In the genomic region with DNA sequence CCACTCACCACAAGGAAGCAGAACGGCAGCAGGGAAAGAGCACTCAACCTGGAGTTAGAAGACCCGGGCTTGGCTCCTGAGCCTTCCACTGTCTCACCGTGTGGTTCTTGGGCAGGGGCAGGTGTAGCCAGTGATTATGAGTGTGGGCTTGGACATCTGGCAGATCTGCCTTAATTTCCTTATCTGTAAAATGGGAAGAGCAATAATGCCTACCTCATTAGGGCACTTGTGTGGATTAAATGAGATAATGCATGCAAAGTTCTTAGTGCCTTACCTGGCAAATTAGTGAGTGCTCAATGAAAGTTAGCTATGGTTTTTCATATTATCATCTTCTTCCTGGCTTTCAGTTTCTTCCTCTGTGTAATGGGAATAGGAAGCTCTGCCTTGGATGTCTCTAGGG, we compare ENCODE assay signal across 29 cellular contexts.
"Had no signal": no experiment of that assay in that cellular context is flagged by ENCODE, and none has a peak within 500 bp of the region (broad histone marks: within the 10 kb centered on the region; RNA-seq: fewer than 3 reads in every experiment).

No MANE protein-coding gene starts in this region.

- H3K4me1 Mint-ChIP-seq: stimulated activated effector memory CD8-positive, alpha-beta T cell treated with anti-CD3 and anti-CD28 coated beads, Interleukin-12 subunit alpha, Interleukin-12 subunit beta, amount 100 ng/mL, for 72 hours; stimulated activated memory B cell treated with anti-CD40 and anti-IgM and Interleukin-4, amounts not matched to agents 10 μg/mL and 1 μg/mL and 100 μg/mL, for 72 hours; stimulated activated naive B cell treated with anti-CD40 and anti-IgM and Interleukin-4, amounts not matched to agents 10 μg/mL and 1 μg/mL and 100 μg/mL, for 72 hours; stimulated activated naive CD8-positive, alpha-beta T cell treated with anti-CD3 and anti-CD28 coated beads, Interleukin-15, amount 100 ng/mL, for 72 hours had no signal

- H3K27me3 Mint-ChIP-seq: stimulated activated memory B cell treated with anti-CD40 and anti-IgM and Interleukin-4, amounts not matched to agents 10 μg/mL and 1 μg/mL and 100 μg/mL, for 72 hours; stimulated activated naive CD8-positive, alpha-beta T cell treated with anti-CD3 and anti-CD28 coated beads, Interleukin-15, amount 100 ng/mL, for 72 hours; stimulated activated naive CD8-positive, alpha-beta T cell treated with anti-CD3 and anti-CD28 coated beads, Interleukin-15, Interleukin-2, amounts not matched to agents 100 ng/mL and 50 ng/mL, for 24 hours had no signal

- FAIRE-seq: urothelium cell line had no signal

- ATAC-seq: stimulated activated effector memory CD8-positive, alpha-beta T cell treated with anti-CD3 and anti-CD28 coated beads, Interleukin-12 subunit alpha, Interleukin-12 subunit beta, amount 100 ng/mL, for 72 hours; stimulated activated memory B cell treated with anti-CD40 and anti-IgM and Interleukin-4, amounts not matched to agents 10 μg/mL and 1 μg/mL and 100 μg/mL, for 72 hours; stimulated activated naive B cell treated with anti-CD40 and anti-IgM and Interleukin-4, amounts not matched to agents 10 μg/mL and 1 μg/mL and 100 μg/mL, for 72 hours; stimulated activated naive CD8-positive, alpha-beta T cell treated with anti-CD3 and anti-CD28 coated beads, Interleukin-15, amount 100 ng/mL, for 72 hours; stimulated activated naive CD8-positive, alpha-beta T cell treated with anti-CD3 and anti-CD28 coated beads, Interleukin-15, Interleukin-2, amounts not matched to agents 100 U/mL and 50 U/mL, for 24 hours; upper lobe of right lung had no signal

- H3K4me3 Mint-ChIP-seq: stimulated activated effector memory CD8-positive, alpha-beta T cell treated with anti-CD3 and anti-CD28 coated beads, Interleukin-12 subunit alpha, Interleukin-12 subunit beta, amount 100 ng/mL, for 72 hours; stimulated activated memory B cell treated with anti-CD40 and anti-IgM and Interleukin-4, amounts not matched to agents 10 μg/mL and 1 μg/mL and 100 μg/mL, for 72 hours; stimulated activated naive B cell treated with anti-CD40 and anti-IgM and Interleukin-4, amounts not matched to agents 10 μg/mL and 1 μg/mL and 100 μg/mL, for 72 hours; stimulated activated naive CD8-positive, alpha-beta T cell treated with anti-CD3 and anti-CD28 coated beads, Interleukin-15, amount 100 ng/mL, for 72 hours; stimulated activated naive CD8-positive, alpha-beta T cell treated with anti-CD3 and anti-CD28 coated beads, Interleukin-15, Interleukin-2, amounts not matched to agents 100 ng/mL and 50 ng/mL, for 24 hours; type B pancreatic cell had no signal

- H3K27ac Mint-ChIP-seq: stimulated activated effector memory CD8-positive, alpha-beta T cell treated with anti-CD3 and anti-CD28 coated beads, Interleukin-12 subunit alpha, Interleukin-12 subunit beta, amount 100 ng/mL, for 72 hours; stimulated activated memory B cell treated with anti-CD40 and anti-IgM and Interleukin-4, amounts not matched to agents 10 μg/mL and 1 μg/mL and 100 μg/mL, for 72 hours; stimulated activated naive B cell treated with anti-CD40 and anti-IgM and Interleukin-4, amounts not matched to agents 10 μg/mL and 1 μg/mL and 100 μg/mL, for 72 hours; stimulated activated naive CD8-positive, alpha-beta T cell treated with anti-CD3 and anti-CD28 coated beads, Interleukin-15, amount 100 ng/mL, for 72 hours; stimulated activated naive CD8-positive, alpha-beta T cell treated with anti-CD3 and anti-CD28 coated beads, Interleukin-15, Interleukin-2, amounts not matched to agents 100 ng/mL and 50 ng/mL, for 24 hours; type B pancreatic cell had no signal

- H3K36me3 Mint-ChIP-seq: stimulated activated effector memory CD8-positive, alpha-beta T cell treated with anti-CD3 and anti-CD28 coated beads, Interleukin-12 subunit alpha, Interleukin-12 subunit beta, amount 100 ng/mL, for 72 hours; stimulated activated memory B cell treated with anti-CD40 and anti-IgM and Interleukin-4, amounts not matched to agents 10 μg/mL and 1 μg/mL and 100 μg/mL, for 72 hours; stimulated activated naive B cell treated with anti-CD40 and anti-IgM and Interleukin-4, amounts not matched to agents 10 μg/mL and 1 μg/mL and 100 μg/mL, for 72 hours; type B pancreatic cell had no signal

- H3K9me3 Mint-ChIP-seq: stimulated activated effector memory CD8-positive, alpha-beta T cell treated with anti-CD3 and anti-CD28 coated beads, Interleukin-12 subunit alpha, Interleukin-12 subunit beta, amount 100 ng/mL, for 72 hours; stimulated activated memory B cell treated with anti-CD40 and anti-IgM and Interleukin-4, amounts not matched to agents 10 μg/mL and 1 μg/mL and 100 μg/mL, for 72 hours; stimulated activated naive B cell treated with anti-CD40 and anti-IgM and Interleukin-4, amounts not matched to agents 10 μg/mL and 1 μg/mL and 100 μg/mL, for 72 hours; stimulated activated naive CD8-positive, alpha-beta T cell treated with anti-CD3 and anti-CD28 coated beads, Interleukin-15, amount 100 ng/mL, for 72 hours; stimulated activated naive CD8-positive, alpha-beta T cell treated with anti-CD3 and anti-CD28 coated beads, Interleukin-15, Interleukin-2, amounts not matched to agents 100 ng/mL and 50 ng/mL, for 24 hours; type B pancreatic cell had no signal

- H3K27me3 ChIP-seq: stomach, suprapubic skin, testis, tibial artery, tibial nerve, transverse colon, upper lobe of left lung, upper lobe of right lung, uterus, vagina had no signal

- H3K36me3 ChIP-seq: stomach, suprapubic skin, thoracic aorta, tibial artery, tibial nerve, transverse colon, upper lobe of left lung, upper lobe of right lung, uterus, vagina had no signal

- DNase-seq: stimulated activated CD4-positive, alpha-beta T cell treated with anti-CD3 and anti-CD28 coated beads, Interleukin-2, amount 100 ng/mL, for 24 hours; stimulated activated CD4-positive, alpha-beta T cell treated with anti-CD3 and anti-CD28 coated beads, Interleukin-2, amount 100 ng/mL, for 48 hours; stimulated activated CD4-positive, alpha-beta T cell treated with anti-CD3 and anti-CD28 coated beads, Interleukin-4, amount 100 ng/mL, for 1 hour; stimulated activated CD4-positive, alpha-beta T cell treated with anti-CD3 and anti-CD28 coated beads, Interleukin-4, amount 100 ng/mL, for 24 hours; stimulated activated CD4-positive, alpha-beta T cell treated with anti-CD3 and anti-CD28 coated beads, Interleukin-4, amount 100 ng/mL, for 4 hours; stimulated activated CD8-positive, alpha-beta memory T cell treated with anti-CD3 and anti-CD28 coated beads, Interleukin-4, amount 100 ng/mL, for 48 hours; stimulated activated naive B cell treated with anti-CD40 and anti-IgM and Interleukin-4, amounts not matched to agents 10 μg/mL and 1 μg/mL and 100 μg/mL, for 72 hours; stimulated activated naive CD4-positive, alpha-beta T cell; stimulated activated naive CD4-positive, alpha-beta T cell treated with Interleukin-2 at 50 U/mL for 16 hours; stimulated activated naive CD8-positive, alpha-beta T cell treated with anti-CD3 and anti-CD28 coated beads, Interleukin-15, amount 100 ng/mL, for 72 hours; stimulated activated naive CD8-positive, alpha-beta T cell treated with anti-CD3 and anti-CD28 coated beads, Interleukin-15, Interleukin-2, amounts not matched to agents 100 U/mL and 50 U/mL, for 24 hours; stomach; substantia nigra; testis; tibial artery; transverse colon; trophoblast cell; upper lobe of left lung; upper lobe of right lung; uterus had no signal

- H3K27ac ChIP-seq: stomach, suprapubic skin, thoracic aorta, tibial artery, tibial nerve, transverse colon, upper lobe of left lung, upper lobe of right lung, uterus, vagina had no signal

- H3K4me3 ChIP-seq: stomach, suprapubic skin, testis, thoracic aorta, tibial artery, tibial nerve, transverse colon, upper lobe of left lung, upper lobe of right lung, uterus, vagina had no signal

- H3K9me3 ChIP-seq: stomach, suprapubic skin, testis, thoracic aorta, tibial artery, tibial nerve, transverse colon, upper lobe of left lung, upper lobe of right lung, uterus, vagina had no signal
